In genomic region chr4:47729086-47729763, GRCh38 we compare ENCODE assay signal across 21 cellular contexts.
"Had no signal": no experiment of that assay in that cellular context is flagged by ENCODE, and none has a peak within 500 bp of the region (broad histone marks: within the 10 kb centered on the region; RNA-seq: fewer than 3 reads in every experiment).

No MANE protein-coding gene starts in this region.

- H3K4me1 Mint-ChIP-seq: memory B cell, naive B cell had no signal

- H3K36me3 Mint-ChIP-seq: activated naive CD4-positive, alpha-beta T cell treated with anti-CD3 and anti-CD28 coated beads, Interleukin-2, amount 50 U/mL, for 72 hours; memory B cell had no signal

- H3K4me3 Mint-ChIP-seq: activated T-helper 1 cell treated with anti-CD3 and anti-CD28 coated beads, Interleukin-12 subunit alpha, Interleukin-12 subunit beta, Interleukin-2, Interleukin-4 antibody, amounts not matched to agents 30 ng/mL and 10 ng/mL and 1 ng/mL, durations not matched to agents 14 hours and 24 hours and 36 hours; memory B cell; stimulated activated naive CD8-positive, alpha-beta T cell treated with anti-CD3 and anti-CD28 coated beads, Interleukin-15, Interleukin-2, amounts not matched to agents 100 ng/mL and 50 ng/mL, for 24 hours; T-helper 1 cell treated with Interleukin-12 subunit alpha and Interleukin-12 subunit beta and Interleukin-4 antibody, amounts not matched to agents 30 μg/mL and 1 μg/mL, for 36 hours had no signal

- H3K9me3 Mint-ChIP-seq: activated naive CD4-positive, alpha-beta T cell treated with anti-CD3 and anti-CD28 coated beads, Interleukin-2, amount 50 U/mL, for 72 hours; activated T-helper 1 cell treated with anti-CD3 and anti-CD28 coated beads, Interleukin-12 subunit alpha, Interleukin-12 subunit beta, Interleukin-2, Interleukin-4 antibody, amounts not matched to agents 30 ng/mL and 10 ng/mL and 1 ng/mL, durations not matched to agents 14 hours and 24 hours and 36 hours; memory B cell; stimulated activated naive CD8-positive, alpha-beta T cell treated with anti-CD3 and anti-CD28 coated beads, Interleukin-15, Interleukin-2, amounts not matched to agents 100 ng/mL and 50 ng/mL, for 24 hours; T-helper 1 cell treated with Interleukin-12 subunit alpha and Interleukin-12 subunit beta and Interleukin-4 antibody, amounts not matched to agents 30 μg/mL and 1 μg/mL, for 36 hours had no signal

- H3K27ac ChIP-seq: body of pancreas, colonic mucosa, pancreas, tibial nerve, vagina, WERI-Rb-1 had no signal

- H3K27ac Mint-ChIP-seq: activated naive CD4-positive, alpha-beta T cell treated with anti-CD3 and anti-CD28 coated beads, Interleukin-2, amount 50 U/mL, for 72 hours; activated T-helper 1 cell treated with anti-CD3 and anti-CD28 coated beads, Interleukin-12 subunit alpha, Interleukin-12 subunit beta, Interleukin-2, Interleukin-4 antibody, amounts not matched to agents 30 ng/mL and 10 ng/mL and 1 ng/mL, durations not matched to agents 14 hours and 24 hours and 36 hours; memory B cell; naive B cell; stimulated activated naive CD8-positive, alpha-beta T cell treated with anti-CD3 and anti-CD28 coated beads, Interleukin-15, Interleukin-2, amounts not matched to agents 100 ng/mL and 50 ng/mL, for 24 hours; T-helper 1 cell treated with Interleukin-12 subunit alpha and Interleukin-12 subunit beta and Interleukin-4 antibody, amounts not matched to agents 30 μg/mL and 1 μg/mL, for 36 hours had no signal

- H3K27me3 ChIP-seq: body of pancreas, colonic mucosa, pancreas, tibial nerve, vagina had no signal

- ATAC-seq: activated naive CD4-positive, alpha-beta T cell treated with anti-CD3 and anti-CD28 coated beads, Interleukin-2, amount 50 U/mL, for 72 hours; body of pancreas; pancreas had no signal

- H3K36me3 ChIP-seq: colonic mucosa, pancreas, tibial nerve, vagina, WERI-Rb-1 had no signal

- H3K4me3 ChIP-seq: body of pancreas, colonic mucosa, pancreas, tibial nerve, vagina had no signal

- H3K4me1 ChIP-seq: colonic mucosa, tibial nerve, vagina had no signal

- H3K9me3 ChIP-seq: body of pancreas, colonic mucosa, pancreas, tibial nerve, vagina had no signal

- DNase-seq: activated CD4-positive, alpha-beta T cell treated with anti-CD3 and anti-CD28 coated beads for 1 hour; activated CD4-positive, alpha-beta T cell treated with anti-CD3 and anti-CD28 coated beads, Interleukin-2, amount 50 U/mL, for 4 hours; activated gamma-delta T cell treated with Interleukin-2 at 50 U/mL for 16 hours; amniotic stem cell; body of pancreas; central memory CD4-positive, alpha-beta T cell; colonic mucosa; foreskin melanocyte; glutamatergic neuron; hippocampal formation; islet precursor cell; naive B cell; pancreas; WERI-Rb-1 had no signal
